13 cellular contexts compared by ENCODE assay signal in genomic region chr17:44997733-44998520, GRCh38. TPM values are rescaled to one million over a fixed set of nuclear protein-coding genes. Genes with fewer than 3 reads are reported as not detected.
DNase-seq lines count a peak whose midpoint lies in the region; TF ChIP-seq lines count a peak whose summit lies in the region.
"Had no signal": no experiment of that assay in that cellular context is flagged by ENCODE, and none has a peak within 500 bp of the region (broad histone marks: within the 10 kb centered on the region; RNA-seq: fewer than 3 reads in every experiment).

No MANE protein-coding gene starts in this region.

- H3K9me3 Mint-ChIP-seq in activated naive CD8-positive, alpha-beta T cell treated with anti-CD3 and anti-CD28 coated beads for 36 hours, result peaks cover 5% of the 10 kb centered on the region

- WGBS in hepatocyte (ENCODE audit: low lambda C conversion rate, missing lambda C conversion rate), result 44% methylated on average over 7 of the region's 7 CpGs

- H3K79me2 ChIP-seq in hepatocyte (no peaks in the 10 kb centered on the region), OCI-LY7 (ENCODE audit: insufficient read depth, low read depth, low read length) (no peaks in the 10 kb centered on the region)

- H3K27me3 ChIP-seq in hepatocyte, result peaks cover 4% of the 10 kb centered on the region
- H3K27me3 ChIP-seq: breast epithelium had no signal

- H4K20me1 ChIP-seq in hepatocyte (ENCODE audit: insufficient read depth, poor library complexity, severe bottlenecking), result no peaks in the 10 kb centered on the region
- H4K20me1 ChIP-seq in OCI-LY7 (ENCODE audit: insufficient read depth, low read length), result no peaks in the 10 kb centered on the region

- H3K27me3 Mint-ChIP-seq in activated naive CD8-positive, alpha-beta T cell treated with anti-CD3 and anti-CD28 coated beads for 36 hours, result peaks cover 7% of the 10 kb centered on the region

- no peak overlapping the region for H3K4me3 ChIP-seq in hepatocyte
- H3K4me3 ChIP-seq in OCI-LY7 (ENCODE audit: low read depth, low read length, poor library complexity, severe bottlenecking), result no peak overlapping the region
- H3K4me3 ChIP-seq: breast epithelium had no signal

- H3K27ac ChIP-seq in hepatocyte (no peak overlapping the region), OCI-LY7 (ENCODE audit: low read depth, low read length, poor library complexity, severe bottlenecking) (no peak overlapping the region)
- H3K27ac ChIP-seq: breast epithelium, neutrophil had no signal

- H3K9me3 ChIP-seq in hepatocyte (ENCODE audit: low read depth), result no peaks in the 10 kb centered on the region
- 0 out of 2 replicates have a peak, but pooled peaks cover 4% of the 10 kb centered on the region for H3K9me3 ChIP-seq in OCI-LY7 (ENCODE audit: low read length)
- H3K9me3 ChIP-seq: breast epithelium, neutrophil had no signal

- no peaks in the 10 kb centered on the region for H3K4me1 Mint-ChIP-seq in activated naive CD8-positive, alpha-beta T cell treated with anti-CD3 and anti-CD28 coated beads for 36 hours

- CTCF ChIA-PET in OCI-LY7 (lab: Charles Lee; ENCODE audit: unreplicated experiment), result no interaction called here

- H3K36me3 Mint-ChIP-seq in activated naive CD8-positive, alpha-beta T cell treated with anti-CD3 and anti-CD28 coated beads for 36 hours, result no peaks in the 10 kb centered on the region
- H3K36me3 Mint-ChIP-seq: memory B cell had no signal

- H3K9me2 ChIP-seq in hepatocyte (replicated peaks; ENCODE audit: insufficient read depth) (no peaks in the 10 kb centered on the region), OCI-LY7 (ENCODE audit: insufficient read depth, low read length) (no peaks in the 10 kb centered on the region)

- H3K4me1 ChIP-seq in hepatocyte (ENCODE audit: insufficient read depth) (peaks cover 12% of the 10 kb centered on the region), OCI-LY7 (ENCODE audit: insufficient read depth, low read length, poor library complexity, severe bottlenecking) (no peaks in the 10 kb centered on the region)
- H3K4me1 ChIP-seq: breast epithelium had no signal

- no TSS peak for BruUV-seq in OCI-LY7 (replicated peaks; lab: Mats Ljungman, UMichigan)

- POLR2A ChIA-PET in OCI-LY7 (lab: Charles Lee), result no interaction called here

- H3K36me3 ChIP-seq in hepatocyte (replicated peaks; ENCODE audit: insufficient read depth, low read depth) (no peaks in the 10 kb centered on the region), OCI-LY7 (ENCODE audit: insufficient read depth, low read length) (no peaks in the 10 kb centered on the region)
- H3K36me3 ChIP-seq: breast epithelium, neutrophil had no signal

- intact Hi-C loops in OCI-LY7 (cut with micrococcal nuclease; ENCODE audit: unreplicated experiment), result no loop called here

- TF ChIP-seq CTCF in hepatocyte (IDR thresholded peaks at IDR 0.05; ENCODE audit: poor library complexity) (no peak), OCI-LY7 (conservative IDR thresholded peaks at IDR 0.05; ENCODE audit: low read length) (no peak)

- H3K4me2 ChIP-seq in hepatocyte, result no peak overlapping the region
- no peak overlapping the region for H3K4me2 ChIP-seq in OCI-LY7 (ENCODE audit: low read length)

- H2AFZ ChIP-seq in hepatocyte (no peak overlapping the region), OCI-LY7 (ENCODE audit: low read length) (no peak overlapping the region)

- H3K4me3 Mint-ChIP-seq in activated naive CD8-positive, alpha-beta T cell treated with anti-CD3 and anti-CD28 coated beads for 36 hours, result no peak overlapping the region
- H3K4me3 Mint-ChIP-seq: memory B cell had no signal

- DNase-seq in DMS 273 treated with DMSO at 0.1 percent for 48 hours (lab: John Stamatoyannopoulos, UW) (peak; percentile 30), LHCN-M2 (ENCODE audit: low read depth) (peak; percentile 61), amniotic epithelial cell (ENCODE audit: low read depth) (peak; percentile 70), hepatocyte (ENCODE audit: low spot score) (peak; percentile 64), DMS79 treated with DMSO at 0.1 percent for 48 hours (lab: John Stamatoyannopoulos, UW) (no peak), OCI-LY7 (ENCODE audit: low spot score) (no peak), NCI-H2029 (lab: John Stamatoyannopoulos, UW) (no peak)
- no peak for DNase-seq in activated naive CD8-positive, alpha-beta T cell treated with anti-CD3 and anti-CD28 coated beads for 36 hours
- DNase-seq: AML-193; stimulated activated naive CD8-positive, alpha-beta T cell treated with anti-CD3 and anti-CD28 coated beads, Interleukin-15, Interleukin-2, amounts not matched to agents 100 U/mL and 50 U/mL, for 24 hours had no signal

- H3K27ac Mint-ChIP-seq in activated naive CD8-positive, alpha-beta T cell treated with anti-CD3 and anti-CD28 coated beads for 36 hours, result no peak overlapping the region
- H3K27ac Mint-ChIP-seq: memory B cell had no signal

RNA-seq across cellular contexts. Expression of gene C1QL1, which starts 29.8 kb away (rescaled TPM):
- total RNA-seq in LHCN-M2 (2014; rRNA removed) (2.5 and 2.8 TPM in 2 replicates), hepatocyte (12.8 and 15.1 TPM in 2 replicates), OCI-LY7 (2022) (not detected in 2 replicates)
- 4.4 TPM for polyA plus RNA-seq in LHCN-M2 (2012)
- 54.9 and 68.3 TPM in 2 replicates for polyA plus RNA-seq in hepatocyte
- total RNA-seq in OCI-LY7 (2014; rRNA removed; shearing (Covaris generic)), result not detected in 2 replicates
- not detected for total RNA-seq in activated naive CD8-positive, alpha-beta T cell treated with anti-CD3 and anti-CD28 coated beads for 36 hours

RNA-seq across cellular contexts. Expression of gene KIF18B, which starts 50.4 kb away (rescaled TPM):
- total RNA-seq in LHCN-M2 (2014; rRNA removed), result 12.1 and 14.7 TPM in 2 replicates
- polyA plus RNA-seq in LHCN-M2 (2012), result 7.4 TPM
- 1.8 and 2.1 TPM in 2 replicates for total RNA-seq in hepatocyte
- polyA plus RNA-seq in hepatocyte, result 4.3 and 5.0 TPM in 2 replicates
- 33.4 and 42.2 TPM in 2 replicates for total RNA-seq in OCI-LY7 (2014; rRNA removed; shearing (Covaris generic))
- 126 and 146 TPM in 2 replicates for total RNA-seq in OCI-LY7 (2022)
- total RNA-seq in activated naive CD8-positive, alpha-beta T cell treated with anti-CD3 and anti-CD28 coated beads for 36 hours, result 10 to 100 TPM; 36.7 to 37.1 TPM

RNA-seq across cellular contexts. Expression of gene DCAKD, which starts 53.5 kb away (rescaled TPM):
- total RNA-seq in LHCN-M2 (2014; rRNA removed), result 72.7 and 87.9 TPM in 2 replicates
- 37.9 TPM for polyA plus RNA-seq in LHCN-M2 (2012)
- 31.3 and 47.4 TPM in 2 replicates for total RNA-seq in hepatocyte
- 29.9 and 33.3 TPM in 2 replicates for polyA plus RNA-seq in hepatocyte
- total RNA-seq in OCI-LY7 (2014; rRNA removed; shearing (Covaris generic)), result 40.8 and 53.1 TPM in 2 replicates
- total RNA-seq in OCI-LY7 (2022), result 45.6 and 48.9 TPM in 2 replicates
- 10 to 100 TPM; 29.0 to 31.4 TPM for total RNA-seq in activated naive CD8-positive, alpha-beta T cell treated with anti-CD3 and anti-CD28 coated beads for 36 hours

Comparison
In these comparisons a context has a peak if more than half of its experiments do, and no peak if none do; other contexts are left out.
1. DNase-seq: peak in DMS 273 treated with DMSO at 0.1 percent for 48 hours (single experiment), LHCN-M2 (single experiment), amniotic epithelial cell (single experiment) and hepatocyte (single experiment); none in DMS79 treated with DMSO at 0.1 percent for 48 hours (single experiment), OCI-LY7 (single experiment), activated naive CD8-positive, alpha-beta T cell treated with anti-CD3 and anti-CD28 coated beads for 36 hours (single experiment) and NCI-H2029 (single experiment).